In genomic region chr7:93938293-93938692, GRCh38 we compare ENCODE assay signal across 28 cellular contexts. TPM values are rescaled to one million over a fixed set of nuclear protein-coding genes. Genes with fewer than 3 reads are reported as not detected.
"Had no signal": no experiment of that assay in that cellular context is flagged by ENCODE, and none has a peak within 500 bp of the region (broad histone marks: within the 10 kb centered on the region; RNA-seq: fewer than 3 reads in every experiment).

No MANE protein-coding gene starts in this region.

- H3K9ac ChIP-seq: KMS-11 had no signal

- ATAC-seq: activated CD8-positive, alpha-beta T cell treated with anti-CD3 and anti-CD28 coated beads, Interleukin-2, amount 10 ng/mL, durations not matched to agents 7 days and 5 days; activated naive CD8-positive, alpha-beta T cell treated with anti-CD3 and anti-CD28 coated beads, Interleukin-2, amount 50 U/mL, for 24 hours; Right ventricle myocardium inferior; WTC11 had no signal

- H3K9me3 ChIP-seq: MG63 had no signal

- H3K27ac ChIP-seq: cardiac muscle cell, KMS-11, SK-N-MC had no signal

- H3K4me2 ChIP-seq: KMS-11 had no signal

- DNase-seq: activated CD4-positive, alpha-beta T cell treated with anti-CD3 and anti-CD28 coated beads for 48 hours; activated CD4-positive, alpha-beta T cell treated with anti-CD3 and anti-CD28 coated beads, Interleukin-2, amount 50 U/mL, for 4 hours; activated CD4-positive, CD25-positive, alpha-beta regulatory T cell treated with anti-CD3 and anti-CD28 coated beads, Interleukin-2, amount 50 U/mL, for 72 hours; activated CD8-positive, alpha-beta T cell treated with anti-CD3 and anti-CD28 coated beads, Interleukin-2, amount 10 ng/mL, durations not matched to agents 7 days and 5 days; activated effector memory CD4-positive, alpha-beta T cell treated with Interleukin-2 at 50 U/mL for 16 hours; activated naive CD4-positive, alpha-beta T cell; activated naive CD8-positive, alpha-beta T cell treated with anti-CD3 and anti-CD28 coated beads, Interleukin-2, amount 50 U/mL, for 24 hours; activated T-cell treated with anti-CD3 and anti-CD28 coated beads, Interleukin-2, amount 50 U/mL, for 24 hours; amniotic stem cell; MG63; MV-4-11; NCI-H1092 treated with DMSO at 0.1 percent for 48 hours; NCI-H1417 treated with DMSO at 0.1 percent for 48 hours; NCI-H1694 treated with DMSO at 0.1 percent for 48 hours; NCI-H2029 treated with DMSO at 0.1 percent for 48 hours; NCI-H345; NCI-H510A; NCI-H526 treated with DMSO at 0.1 percent for 48 hours; NCI-H82; RPMI8226 had no signal

- H3K4me3 ChIP-seq: cardiac muscle cell, MG63, SK-N-MC had no signal

- H3K27me3 ChIP-seq: cardiac muscle cell, MG63 had no signal

- H3K36me3 ChIP-seq: cardiac muscle cell, MG63 had no signal

RNA-seq across cellular contexts. Expression of gene GNG11, which starts 16.8 kb away (rescaled TPM):
- total RNA-seq: activated CD8-positive, alpha-beta T cell treated with anti-CD3 and anti-CD28 coated beads, Interleukin-2, amount 10 ng/mL, durations not matched to agents 7 days and 5 days; activated T-helper 1 cell treated with anti-CD3 and anti-CD28 coated beads, Interleukin-12 subunit alpha, Interleukin-12 subunit beta, Interleukin-2, Interleukin-4 antibody, amounts not matched to agents 30 ng/mL and 10 ng/mL and 1 ng/mL, durations not matched to agents 14 hours and 24 hours and 36 hours had no signal

RNA-seq across cellular contexts. Expression of gene GNGT1, which starts 31.9 kb away (rescaled TPM):
- total RNA-seq: activated CD8-positive, alpha-beta T cell treated with anti-CD3 and anti-CD28 coated beads, Interleukin-2, amount 10 ng/mL, durations not matched to agents 7 days and 5 days; activated T-helper 1 cell treated with anti-CD3 and anti-CD28 coated beads, Interleukin-12 subunit alpha, Interleukin-12 subunit beta, Interleukin-2, Interleukin-4 antibody, amounts not matched to agents 30 ng/mL and 10 ng/mL and 1 ng/mL, durations not matched to agents 14 hours and 24 hours and 36 hours; astrocyte; cardiac muscle cell; OCI-LY7; Right ventricle myocardium inferior had no signal
- polyA plus RNA-seq: cardiac muscle cell had no signal

RNA-seq across cellular contexts. Expression of gene TFPI2, which starts 47.7 kb away (rescaled TPM):
- total RNA-seq: activated CD8-positive, alpha-beta T cell treated with anti-CD3 and anti-CD28 coated beads, Interleukin-2, amount 10 ng/mL, durations not matched to agents 7 days and 5 days; activated T-helper 1 cell treated with anti-CD3 and anti-CD28 coated beads, Interleukin-12 subunit alpha, Interleukin-12 subunit beta, Interleukin-2, Interleukin-4 antibody, amounts not matched to agents 30 ng/mL and 10 ng/mL and 1 ng/mL, durations not matched to agents 14 hours and 24 hours and 36 hours; OCI-LY7 had no signal
